1 cellular context compared by ENCODE assay signal in genomic region chr6:151167034-151167433, GRCh38.
TF ChIP-seq lines count a peak whose summit lies in the region.

No MANE protein-coding gene starts in this region.

TF ChIP-seq in K562, 482 proteins besides CTCF, POLR2A, EP300 and RAD21 (continued from another document):
- TF ChIP-seq FOS (IDR thresholded peaks at IDR 0.05; ENCODE audit: extremely low read depth, insufficient read length) (no peak), NFIX (CRISPR knock-in tag; IDR thresholded peaks at IDR 0.05; ENCODE audit: low read depth) (0 out of 2 replicates have a peak, but pooled peaks have one; percentile 10), CREM (IDR thresholded peaks at IDR 0.05; ENCODE audit: low read depth) (peak; percentile 50), ZFP91 (CRISPR knock-in tag; IDR thresholded peaks at IDR 0.05) (no peak), RBM15 (IDR thresholded peaks at IDR 0.05; ENCODE audit: insufficient read depth, low read length) (no peak), SREBF1 (IDR thresholded peaks at IDR 0.05; ENCODE audit: borderline replicate concordance, low read depth, low read length) (no peak), MAFK (IDR thresholded peaks at IDR 0.05; ENCODE audit: low read length) (no peak), ELF2 (CRISPR knock-in tag; IDR thresholded peaks at IDR 0.05) (no peak), EP400 (IDR thresholded peaks at IDR 0.05) (no peak), NRF1 (conservative IDR thresholded peaks at IDR 0.05 in 1 of 2, IDR thresholded peaks at IDR 0.05 in 1 of 2) (no peak), RFX7 (CRISPR knock-in tag; IDR thresholded peaks at IDR 0.05) (no peak), ZNF431 (CRISPR knock-in tag; IDR thresholded peaks at IDR 0.05) (no peak), PHTF2 (CRISPR knock-in tag; IDR thresholded peaks at IDR 0.05) (no peak), AFF1 (IDR thresholded peaks at IDR 0.05; ENCODE audit: low read depth in 1 of 2, partially characterized antibody in 2 of 2) (no peak)
- TF ChIP-seq, protein P1, sequence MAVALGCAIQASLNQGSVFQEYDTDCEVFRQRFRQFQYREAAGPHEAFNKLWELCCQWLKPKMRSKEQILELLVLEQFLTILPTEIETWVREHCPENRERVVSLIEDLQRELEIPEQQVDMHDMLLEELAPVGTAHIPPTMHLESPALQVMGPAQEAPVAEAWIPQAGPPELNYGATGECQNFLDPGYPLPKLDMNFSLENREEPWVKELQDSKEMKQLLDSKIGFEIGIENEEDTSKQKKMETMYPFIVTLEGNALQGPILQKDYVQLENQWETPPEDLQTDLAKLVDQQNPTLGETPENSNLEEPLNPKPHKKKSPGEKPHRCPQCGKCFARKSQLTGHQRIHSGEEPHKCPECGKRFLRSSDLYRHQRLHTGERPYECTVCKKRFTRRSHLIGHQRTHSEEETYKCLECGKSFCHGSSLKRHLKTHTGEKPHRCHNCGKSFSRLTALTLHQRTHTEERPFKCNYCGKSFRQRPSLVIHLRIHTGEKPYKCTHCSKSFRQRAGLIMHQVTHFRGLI (CRISPR knock-in tag; IDR thresholded peaks at IDR 0.05), result no peak
- TF ChIP-seq, protein P2, sequence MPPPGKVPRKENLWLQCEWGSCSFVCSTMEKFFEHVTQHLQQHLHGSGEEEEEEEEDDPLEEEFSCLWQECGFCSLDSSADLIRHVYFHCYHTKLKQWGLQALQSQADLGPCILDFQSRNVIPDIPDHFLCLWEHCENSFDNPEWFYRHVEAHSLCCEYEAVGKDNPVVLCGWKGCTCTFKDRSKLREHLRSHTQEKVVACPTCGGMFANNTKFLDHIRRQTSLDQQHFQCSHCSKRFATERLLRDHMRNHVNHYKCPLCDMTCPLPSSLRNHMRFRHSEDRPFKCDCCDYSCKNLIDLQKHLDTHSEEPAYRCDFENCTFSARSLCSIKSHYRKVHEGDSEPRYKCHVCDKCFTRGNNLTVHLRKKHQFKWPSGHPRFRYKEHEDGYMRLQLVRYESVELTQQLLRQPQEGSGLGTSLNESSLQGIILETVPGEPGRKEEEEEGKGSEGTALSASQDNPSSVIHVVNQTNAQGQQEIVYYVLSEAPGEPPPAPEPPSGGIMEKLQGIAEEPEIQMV (tag; conservative IDR thresholded peaks at IDR 0.05; ENCODE audit: low read depth), result no peak
- TF ChIP-seq, protein P3, sequence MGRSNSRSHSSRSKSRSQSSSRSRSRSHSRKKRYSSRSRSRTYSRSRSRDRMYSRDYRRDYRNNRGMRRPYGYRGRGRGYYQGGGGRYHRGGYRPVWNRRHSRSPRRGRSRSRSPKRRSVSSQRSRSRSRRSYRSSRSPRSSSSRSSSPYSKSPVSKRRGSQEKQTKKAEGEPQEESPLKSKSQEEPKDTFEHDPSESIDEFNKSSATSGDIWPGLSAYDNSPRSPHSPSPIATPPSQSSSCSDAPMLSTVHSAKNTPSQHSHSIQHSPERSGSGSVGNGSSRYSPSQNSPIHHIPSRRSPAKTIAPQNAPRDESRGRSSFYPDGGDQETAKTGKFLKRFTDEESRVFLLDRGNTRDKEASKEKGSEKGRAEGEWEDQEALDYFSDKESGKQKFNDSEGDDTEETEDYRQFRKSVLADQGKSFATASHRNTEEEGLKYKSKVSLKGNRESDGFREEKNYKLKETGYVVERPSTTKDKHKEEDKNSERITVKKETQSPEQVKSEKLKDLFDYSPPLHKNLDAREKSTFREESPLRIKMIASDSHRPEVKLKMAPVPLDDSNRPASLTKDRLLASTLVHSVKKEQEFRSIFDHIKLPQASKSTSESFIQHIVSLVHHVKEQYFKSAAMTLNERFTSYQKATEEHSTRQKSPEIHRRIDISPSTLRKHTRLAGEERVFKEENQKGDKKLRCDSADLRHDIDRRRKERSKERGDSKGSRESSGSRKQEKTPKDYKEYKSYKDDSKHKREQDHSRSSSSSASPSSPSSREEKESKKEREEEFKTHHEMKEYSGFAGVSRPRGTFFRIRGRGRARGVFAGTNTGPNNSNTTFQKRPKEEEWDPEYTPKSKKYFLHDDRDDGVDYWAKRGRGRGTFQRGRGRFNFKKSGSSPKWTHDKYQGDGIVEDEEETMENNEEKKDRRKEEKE (IDR thresholded peaks at IDR 0.05; ENCODE audit: borderline replicate concordance in 1 of 2, control insufficient read depth in 1 of 2, low read depth in 2 of 2, low read length in 1 of 2), result no peak
